Comparison of ENCODE assay signal across 1 cellular context in the genomic region with DNA sequence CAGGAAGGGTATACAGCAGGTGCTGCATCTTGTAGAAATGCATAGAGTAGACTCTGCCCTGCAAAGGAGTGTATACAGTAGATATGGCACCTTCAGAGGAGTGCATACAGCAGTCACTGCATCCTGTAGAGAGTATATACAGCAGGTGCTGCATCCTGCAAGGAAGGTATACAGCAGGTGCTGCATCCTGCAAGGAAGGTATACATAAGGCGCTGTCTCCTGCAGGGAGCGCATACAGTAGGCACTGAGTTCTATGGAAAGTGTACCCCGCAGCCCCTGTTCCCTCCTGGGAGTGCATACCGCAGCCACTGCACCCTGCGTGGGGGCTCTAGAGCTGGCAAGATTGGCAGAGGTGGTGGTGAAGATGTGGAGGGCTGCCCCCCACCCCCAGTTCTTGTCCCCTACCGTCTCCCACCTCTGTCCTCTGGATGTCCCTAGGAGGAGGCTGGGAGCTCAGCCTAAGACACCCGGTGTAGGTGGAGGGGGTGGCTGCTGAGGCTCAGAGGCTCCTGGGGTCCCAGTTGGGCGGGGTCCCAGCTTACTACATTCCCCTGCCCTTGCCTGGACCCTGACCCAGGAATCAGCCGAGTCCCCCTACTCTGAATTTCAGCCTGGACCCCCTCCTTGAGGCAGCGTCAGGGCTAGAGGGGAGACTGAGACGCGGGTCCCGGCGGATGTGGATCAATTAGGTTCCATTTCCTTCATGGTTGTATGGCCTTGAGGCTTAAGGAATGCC.
A peak's percentile ranks its signal among the peaks of the same experiment; 100 is the strongest.
TF ChIP-seq lines count a peak whose summit lies in the region.

No MANE protein-coding gene starts in this region.

TF ChIP-seq in HepG2, 621 proteins besides CTCF, POLR2A, EP300 and RAD21:
- TF ChIP-seq ZKSCAN8 (CRISPR knock-in tag; IDR thresholded peaks at IDR 0.05; ENCODE audit: borderline replicate concordance), result peak; percentile 98
- TF ChIP-seq DRAP1 (CRISPR knock-in tag; IDR thresholded peaks at IDR 0.05), result no peak
